Comparison of ENCODE assay signal across 1 cellular context in genomic region chr3:58556761-58557181, GRCh38.
TF ChIP-seq lines count a peak whose summit lies in the region.

No MANE protein-coding gene starts in this region.

TF ChIP-seq in WTC11, 78 proteins besides CTCF, POLR2A, EP300 and RAD21 (continued from another document):
- TF ChIP-seq, protein P1, sequence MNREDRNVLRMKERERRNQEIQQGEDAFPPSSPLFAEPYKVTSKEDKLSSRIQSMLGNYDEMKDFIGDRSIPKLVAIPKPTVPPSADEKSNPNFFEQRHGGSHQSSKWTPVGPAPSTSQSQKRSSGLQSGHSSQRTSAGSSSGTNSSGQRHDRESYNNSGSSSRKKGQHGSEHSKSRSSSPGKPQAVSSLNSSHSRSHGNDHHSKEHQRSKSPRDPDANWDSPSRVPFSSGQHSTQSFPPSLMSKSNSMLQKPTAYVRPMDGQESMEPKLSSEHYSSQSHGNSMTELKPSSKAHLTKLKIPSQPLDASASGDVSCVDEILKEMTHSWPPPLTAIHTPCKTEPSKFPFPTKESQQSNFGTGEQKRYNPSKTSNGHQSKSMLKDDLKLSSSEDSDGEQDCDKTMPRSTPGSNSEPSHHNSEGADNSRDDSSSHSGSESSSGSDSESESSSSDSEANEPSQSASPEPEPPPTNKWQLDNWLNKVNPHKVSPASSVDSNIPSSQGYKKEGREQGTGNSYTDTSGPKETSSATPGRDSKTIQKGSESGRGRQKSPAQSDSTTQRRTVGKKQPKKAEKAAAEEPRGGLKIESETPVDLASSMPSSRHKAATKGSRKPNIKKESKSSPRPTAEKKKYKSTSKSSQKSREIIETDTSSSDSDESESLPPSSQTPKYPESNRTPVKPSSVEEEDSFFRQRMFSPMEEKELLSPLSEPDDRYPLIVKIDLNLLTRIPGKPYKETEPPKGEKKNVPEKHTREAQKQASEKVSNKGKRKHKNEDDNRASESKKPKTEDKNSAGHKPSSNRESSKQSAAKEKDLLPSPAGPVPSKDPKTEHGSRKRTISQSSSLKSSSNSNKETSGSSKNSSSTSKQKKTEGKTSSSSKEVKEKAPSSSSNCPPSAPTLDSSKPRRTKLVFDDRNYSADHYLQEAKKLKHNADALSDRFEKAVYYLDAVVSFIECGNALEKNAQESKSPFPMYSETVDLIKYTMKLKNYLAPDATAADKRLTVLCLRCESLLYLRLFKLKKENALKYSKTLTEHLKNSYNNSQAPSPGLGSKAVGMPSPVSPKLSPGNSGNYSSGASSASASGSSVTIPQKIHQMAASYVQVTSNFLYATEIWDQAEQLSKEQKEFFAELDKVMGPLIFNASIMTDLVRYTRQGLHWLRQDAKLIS (CRISPR knock-in tag; IDR thresholded peaks at IDR 0.05; ENCODE audit: borderline replicate concordance) = no peak
- TF ChIP-seq NFE2L1 (CRISPR knock-in tag; IDR thresholded peaks at IDR 0.05) (no peak), AR (CRISPR knock-in tag; IDR thresholded peaks at IDR 0.05) (no peak), ESRRA (CRISPR knock-in tag; IDR thresholded peaks at IDR 0.05; ENCODE audit: borderline replicate concordance) (no peak), ZNF671 (CRISPR knock-in tag; IDR thresholded peaks at IDR 0.05) (no peak), TEAD1 (CRISPR knock-in tag; IDR thresholded peaks at IDR 0.05) (no peak), JUN (CRISPR knock-in tag; IDR thresholded peaks at IDR 0.05) (no peak), ZNF532 (CRISPR knock-in tag; IDR thresholded peaks at IDR 0.05; ENCODE audit: borderline replicate concordance) (no peak), SMAD4 (CRISPR knock-in tag; IDR thresholded peaks at IDR 0.05) (no peak), ZNF425 (CRISPR knock-in tag; conservative IDR thresholded peaks at IDR 0.05) (no peak)
- TF ChIP-seq, protein P2, sequence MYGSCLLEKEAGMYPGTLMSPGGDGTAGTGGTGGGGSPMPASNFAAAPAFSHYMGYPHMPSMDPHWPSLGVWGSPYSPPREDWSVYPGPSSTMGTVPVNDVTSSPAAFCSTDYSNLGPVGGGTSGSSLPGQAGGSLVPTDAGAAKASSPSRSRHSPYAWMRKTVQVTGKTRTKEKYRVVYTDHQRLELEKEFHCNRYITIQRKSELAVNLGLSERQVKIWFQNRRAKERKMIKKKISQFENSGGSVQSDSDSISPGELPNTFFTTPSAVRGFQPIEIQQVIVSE (CRISPR knock-in tag; IDR thresholded peaks at IDR 0.05; ENCODE audit: borderline replicate concordance) = no peak
